8 cellular contexts compared by ENCODE assay signal in genomic region chr6:5671162-5671561, GRCh38.
DNase-seq lines count a peak whose midpoint lies in the region; ATAC-seq and TF ChIP-seq lines count a peak whose summit lies in the region.

No MANE protein-coding gene starts in this region.

- WGBS in heart right ventricle, 2 donors = 38 to 49% methylated on average over 5 of the region's 5 CpGs

- no peak overlapping the region for H2AFZ ChIP-seq in OCI-LY7 (ENCODE audit: low read length)

- no peaks in the 10 kb centered on the region for H3K9me3 Mint-ChIP-seq in CD4-positive, alpha-beta T cell
- H3K9me3 Mint-ChIP-seq in HFFc6 (no peaks in the 10 kb centered on the region), T-cell (no peaks in the 10 kb centered on the region)
- no peaks in the 10 kb centered on the region for H3K9me3 Mint-ChIP-seq in stimulated activated memory B cell treated with anti-CD40 and anti-IgM and Interleukin-4, amounts not matched to agents 10 μg/mL and 1 μg/mL and 100 μg/mL, for 72 hours

- intact Hi-C loops in CD4-positive, alpha-beta T cell (cut with DNase I, micrococcal nuclease) = no loop called here
- intact Hi-C loops in heart right ventricle (cut with DNase I) = no loop called here
- intact Hi-C loops in OCI-LY7 (cut with micrococcal nuclease; ENCODE audit: unreplicated experiment) = no loop called here

- no TSS peak for BruUV-seq in OCI-LY7 (replicated peaks; lab: Mats Ljungman, UMichigan)

- POLR2A ChIA-PET in CD4-positive, alpha-beta T cell (lab: Charles Lee) = no interaction called here
- POLR2A ChIA-PET in T-cell (lab: Charles Lee) = interaction anchor here in 1 of 2 donors (0.5 kb wide), 1 partner anchor 180 kb away, joined by 3 read pairs; no protein-coding TSS in a partner anchor
- POLR2A ChIA-PET in OCI-LY7 (lab: Charles Lee) = no interaction called here

- peaks cover 0 to 49% (median 2%) of the 10 kb centered on the region in 9 donors for H3K4me1 ChIP-seq in heart right ventricle
- H3K4me1 ChIP-seq in OCI-LY7 (ENCODE audit: insufficient read depth, low read length, poor library complexity, severe bottlenecking) = peaks cover 4% of the 10 kb centered on the region

- H3K9me2 ChIP-seq in OCI-LY7 (ENCODE audit: insufficient read depth, low read length) = no peaks in the 10 kb centered on the region

- peak; percentile 73 for ATAC-seq in CD4-positive, alpha-beta T cell (ENCODE audit: poor library complexity)
- ATAC-seq in T-cell (replicated peaks in 1 of 4) (peak; percentile 49 to 71 (median 63)), heart right ventricle (peak; percentile 54 to 79 (median 67)), HG03097 (IDR thresholded peaks at IDR 0.05; ENCODE audit: low FRiP score, unreplicated experiment) (no peak)
- ATAC-seq in stimulated activated memory B cell treated with anti-CD40 and anti-IgM and Interleukin-4, amounts not matched to agents 10 μg/mL and 1 μg/mL and 100 μg/mL, for 72 hours = peak; percentile 66

- peak overlapping the region; percentile 13 for H3K27ac Mint-ChIP-seq in CD4-positive, alpha-beta T cell
- H3K27ac Mint-ChIP-seq in HFFc6 (peak overlapping the region; percentile 95), T-cell (peak overlapping the region; percentile 78 to 84)
- peak overlapping the region; percentile 64 for H3K27ac Mint-ChIP-seq in stimulated activated memory B cell treated with anti-CD40 and anti-IgM and Interleukin-4, amounts not matched to agents 10 μg/mL and 1 μg/mL and 100 μg/mL, for 72 hours

- H3K36me3 Mint-ChIP-seq in CD4-positive, alpha-beta T cell (ENCODE audit: low read depth) = no peaks in the 10 kb centered on the region
- H3K36me3 Mint-ChIP-seq in HFFc6 (ENCODE audit: low read depth) (no peaks in the 10 kb centered on the region; the same call in 1 of the 2 replicates), T-cell (peaks cover 4% of the 10 kb centered on the region)
- H3K36me3 Mint-ChIP-seq in stimulated activated memory B cell treated with anti-CD40 and anti-IgM and Interleukin-4, amounts not matched to agents 10 μg/mL and 1 μg/mL and 100 μg/mL, for 72 hours = peaks cover 11% of the 10 kb centered on the region

- no peaks in the 10 kb centered on the region for H3K9me3 ChIP-seq in CD4-positive, alpha-beta T cell (ENCODE audit: control insufficient read depth, low read length)
- H3K9me3 ChIP-seq in heart right ventricle = no peaks in the 10 kb centered on the region
- no peaks in the 10 kb centered on the region for H3K9me3 ChIP-seq in OCI-LY7 (ENCODE audit: low read length)

- H3K27me3 ChIP-seq in CD4-positive, alpha-beta T cell (ENCODE audit: control insufficient read depth, insufficient read depth, low read length) = no peaks in the 10 kb centered on the region
- no peaks in the 10 kb centered on the region for H3K27me3 ChIP-seq in heart right ventricle

- H3K27me3 Mint-ChIP-seq in CD4-positive, alpha-beta T cell = no peaks in the 10 kb centered on the region
- peaks cover 5% of the 10 kb centered on the region for H3K27me3 Mint-ChIP-seq in HFFc6 (ENCODE audit: insufficient read depth)
- no peaks in the 10 kb centered on the region for H3K27me3 Mint-ChIP-seq in T-cell
- no peaks in the 10 kb centered on the region for H3K27me3 Mint-ChIP-seq in stimulated activated memory B cell treated with anti-CD40 and anti-IgM and Interleukin-4, amounts not matched to agents 10 μg/mL and 1 μg/mL and 100 μg/mL, for 72 hours

- H3K4me3 ChIP-seq in heart right ventricle (no peak overlapping the region), OCI-LY7 (ENCODE audit: low read depth, low read length, poor library complexity, severe bottlenecking) (no peak overlapping the region)

- no peak for DNase-seq in CD4-positive, alpha-beta T cell
- no peak for DNase-seq in HFFc6
- peak in 20 of 34 experiments; percentile 3 to 47 (median 12) for DNase-seq in T-cell
- peak in 1 of 2 donors; percentile 12 for DNase-seq in heart right ventricle
- DNase-seq in OCI-LY7 (ENCODE audit: low spot score) = no peak
- DNase-seq in NCI-H1694 treated with DMSO at 0.1 percent for 48 hours (lab: John Stamatoyannopoulos, UW) = no peak

- H3K36me3 ChIP-seq in heart right ventricle = no peaks in the 10 kb centered on the region
- H3K36me3 ChIP-seq in OCI-LY7 (ENCODE audit: insufficient read depth, low read length) = no peaks in the 10 kb centered on the region

- no peaks in the 10 kb centered on the region for H4K20me1 ChIP-seq in OCI-LY7 (ENCODE audit: insufficient read depth, low read length)

- H3K4me3 Mint-ChIP-seq in CD4-positive, alpha-beta T cell = no peak overlapping the region
- H3K4me3 Mint-ChIP-seq in HFFc6 (0 out of 2 replicates have a peak overlapping the region, but pooled peaks have one; percentile 4), T-cell (peak overlapping the region in 2 of 3 donors; percentile 11 to 66)
- H3K4me3 Mint-ChIP-seq in stimulated activated memory B cell treated with anti-CD40 and anti-IgM and Interleukin-4, amounts not matched to agents 10 μg/mL and 1 μg/mL and 100 μg/mL, for 72 hours = no peak overlapping the region

- TF ChIP-seq CTCF in CD4-positive, alpha-beta T cell (IDR thresholded peaks at IDR 0.05) = no peak
- TF ChIP-seq CTCF in HFFc6 (IDR thresholded peaks at IDR 0.05) (no peak), heart right ventricle (IDR thresholded peaks at IDR 0.05) (no peak), OCI-LY7 (conservative IDR thresholded peaks at IDR 0.05; ENCODE audit: low read length) (no peak)

- CTCF ChIA-PET in CD4-positive, alpha-beta T cell (lab: Charles Lee) = no interaction called here
- CTCF ChIA-PET in T-cell (lab: Charles Lee) = interaction anchor here in 1 of 2 donors (1.5 kb wide), 1 partner anchor 200 kb away, joined by 4 read pairs; no protein-coding TSS in a partner anchor
- CTCF ChIA-PET in OCI-LY7 (lab: Charles Lee; ENCODE audit: unreplicated experiment) = no interaction called here

- H3K79me2 ChIP-seq in OCI-LY7 (ENCODE audit: insufficient read depth, low read depth, low read length) = no peaks in the 10 kb centered on the region

- peaks cover 61% of the 10 kb centered on the region for H3K4me1 Mint-ChIP-seq in CD4-positive, alpha-beta T cell (ENCODE audit: low read depth)
- H3K4me1 Mint-ChIP-seq in HFFc6 (ENCODE audit: low read depth) (peaks cover 48% of the 10 kb centered on the region), T-cell (peaks cover 51 to 57% (median 53%) of the 10 kb centered on the region in 3 donors)
- peaks cover 16% of the 10 kb centered on the region for H3K4me1 Mint-ChIP-seq in stimulated activated memory B cell treated with anti-CD40 and anti-IgM and Interleukin-4, amounts not matched to agents 10 μg/mL and 1 μg/mL and 100 μg/mL, for 72 hours

- H3K27ac ChIP-seq in CD4-positive, alpha-beta T cell (ENCODE audit: low read depth, low read length) = no peak overlapping the region
- H3K27ac ChIP-seq in heart right ventricle = peak overlapping the region in 3 of 10 donors; percentile 33 to 80 (median 33)
- no peak overlapping the region for H3K27ac ChIP-seq in OCI-LY7 (ENCODE audit: low read depth, low read length, poor library complexity, severe bottlenecking)

- H3K4me2 ChIP-seq in OCI-LY7 (ENCODE audit: low read length) = no peak overlapping the region; the same call in 1 of the 2 replicates

Comparison
In these comparisons a context has a peak if more than half of its experiments do, and no peak if none do; other contexts are left out.
1. DNase-seq: peak in T-cell (20 of 34); none in CD4-positive, alpha-beta T cell (0 of 10), HFFc6 (single experiment), OCI-LY7 (single experiment) and NCI-H1694 treated with DMSO at 0.1 percent for 48 hours (single experiment).
2. H3K27ac Mint-ChIP-seq: peak in every context shown above with its lines; median percentile 95 in HFFc6; 81 in T-cell; 64 in stimulated activated memory B cell treated with anti-CD40 and anti-IgM and Interleukin-4, amounts not matched to agents 10 μg/mL and 1 μg/mL and 100 μg/mL, for 72 hours; 13 in CD4-positive, alpha-beta T cell.
3. H3K4me3 Mint-ChIP-seq: peak in HFFc6 (single experiment) and T-cell (2 of 3); none in CD4-positive, alpha-beta T cell (single experiment) and stimulated activated memory B cell treated with anti-CD40 and anti-IgM and Interleukin-4, amounts not matched to agents 10 μg/mL and 1 μg/mL and 100 μg/mL, for 72 hours (single experiment).